In the genomic region with DNA sequence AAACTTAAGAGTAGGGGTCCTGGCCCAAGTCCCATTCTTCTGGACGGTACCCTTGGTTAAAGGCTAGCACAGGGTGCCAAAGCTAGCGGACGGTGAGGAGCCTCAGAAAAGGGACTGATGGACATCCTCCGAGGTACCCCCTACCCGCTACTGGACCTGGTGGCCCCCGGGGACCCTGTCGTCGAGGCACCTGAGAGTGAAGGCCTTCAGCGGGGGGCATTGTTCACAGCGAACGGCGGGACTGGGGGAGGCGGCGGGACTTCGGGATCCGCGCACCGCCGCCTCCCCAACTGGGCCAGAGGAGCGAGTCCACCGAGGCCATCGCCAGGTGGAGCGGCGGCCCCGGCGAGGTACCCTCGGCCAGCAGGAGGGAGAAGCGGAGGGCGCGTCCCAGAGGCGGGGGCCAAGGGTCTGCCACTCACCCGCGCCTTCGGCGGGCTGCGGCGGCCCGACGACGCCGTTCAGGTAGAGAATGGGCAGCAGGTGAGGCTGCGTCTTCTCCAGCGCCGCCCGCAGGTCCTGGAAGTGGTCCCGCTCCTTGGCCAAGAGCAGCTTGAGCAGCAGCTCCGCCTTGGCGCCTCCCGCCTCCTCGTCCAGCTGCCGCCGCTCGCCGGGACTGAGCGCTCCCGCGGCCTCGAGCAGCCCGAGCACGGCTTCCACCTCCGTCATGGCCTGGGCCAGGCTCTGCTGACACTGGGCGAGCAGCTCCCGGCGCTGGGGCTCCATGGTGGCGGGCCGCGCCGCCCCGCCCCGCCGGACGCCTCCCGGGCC, we compare ENCODE assay signal across 1 cellular context.
TF ChIP-seq lines count a peak whose summit lies in the region.

No MANE protein-coding gene starts in this region.

TF ChIP-seq in HEK293, 187 proteins besides CTCF, POLR2A, EP300 and RAD21 (continued from another document and continues in another):
- TF ChIP-seq, protein P1, sequence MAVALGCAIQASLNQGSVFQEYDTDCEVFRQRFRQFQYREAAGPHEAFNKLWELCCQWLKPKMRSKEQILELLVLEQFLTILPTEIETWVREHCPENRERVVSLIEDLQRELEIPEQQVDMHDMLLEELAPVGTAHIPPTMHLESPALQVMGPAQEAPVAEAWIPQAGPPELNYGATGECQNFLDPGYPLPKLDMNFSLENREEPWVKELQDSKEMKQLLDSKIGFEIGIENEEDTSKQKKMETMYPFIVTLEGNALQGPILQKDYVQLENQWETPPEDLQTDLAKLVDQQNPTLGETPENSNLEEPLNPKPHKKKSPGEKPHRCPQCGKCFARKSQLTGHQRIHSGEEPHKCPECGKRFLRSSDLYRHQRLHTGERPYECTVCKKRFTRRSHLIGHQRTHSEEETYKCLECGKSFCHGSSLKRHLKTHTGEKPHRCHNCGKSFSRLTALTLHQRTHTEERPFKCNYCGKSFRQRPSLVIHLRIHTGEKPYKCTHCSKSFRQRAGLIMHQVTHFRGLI (tag by site-specific recombination; IDR thresholded peaks at IDR 0.05), result no peak
- TF ChIP-seq KLF7 (tag by site-specific recombination; IDR thresholded peaks at IDR 0.05; ENCODE audit: borderline replicate concordance) (no peak), HOXC10 (CRISPR knock-in tag; IDR thresholded peaks at IDR 0.05) (no peak), YY1 (tag by site-specific recombination; IDR thresholded peaks at IDR 0.05) (no peak), ZNF394 (tag by site-specific recombination; IDR thresholded peaks at IDR 0.05; ENCODE audit: borderline replicate concordance) (peak; percentile 33; the same call in 1 of the 2 replicates), ZNF521 (tag by site-specific recombination; IDR thresholded peaks at IDR 0.05) (no peak), ZNF112 (tag by site-specific recombination; IDR thresholded peaks at IDR 0.05) (no peak), ZNF529 (tag by site-specific recombination; IDR thresholded peaks at IDR 0.05; ENCODE audit: insufficient replicate concordance) (no peak), ZNF302 (tag by site-specific recombination; IDR thresholded peaks at IDR 0.05; ENCODE audit: low read depth) (no peak), SCRT2 (tag by site-specific recombination; IDR thresholded peaks at IDR 0.05) (no peak), ZNF426 (tag by site-specific recombination; IDR thresholded peaks at IDR 0.05) (no peak), ZNF707 (tag by site-specific recombination; IDR thresholded peaks at IDR 0.05) (no peak), GLIS2 (tag by site-specific recombination; IDR thresholded peaks at IDR 0.05) (peak; percentile 37), ZNF155 (tag by site-specific recombination; IDR thresholded peaks at IDR 0.05) (no peak), ZNF747 (tag by site-specific recombination; IDR thresholded peaks at IDR 0.05) (no peak), ZNF777 (tag by site-specific recombination; IDR thresholded peaks at IDR 0.05; ENCODE audit: borderline replicate concordance) (peak; percentile 54; the same call in 1 of the 2 replicates), YY2 (tag by site-specific recombination; IDR thresholded peaks at IDR 0.05) (no peak), ZNF501 (tag by site-specific recombination; IDR thresholded peaks at IDR 0.05) (peak; percentile 50; the same call in 1 of the 2 replicates), PRDM1 (tag by site-specific recombination; IDR thresholded peaks at IDR 0.05) (no peak), ZSCAN30 (tag by site-specific recombination; IDR thresholded peaks at IDR 0.05) (no peak), ZBTB17 (tag by site-specific recombination; IDR thresholded peaks at IDR 0.05) (no peak), ZNF626 (tag by site-specific recombination; IDR thresholded peaks at IDR 0.05) (no peak), ZNF184 (tag by site-specific recombination; IDR thresholded peaks at IDR 0.05) (no peak), ZNF10 (tag by site-specific recombination; IDR thresholded peaks at IDR 0.05) (no peak), SCRT1 (tag by site-specific recombination; IDR thresholded peaks at IDR 0.05; ENCODE audit: borderline replicate concordance) (no peak), GFI1B (tag by site-specific recombination; IDR thresholded peaks at IDR 0.05) (no peak), ZBTB7A (tag by site-specific recombination; IDR thresholded peaks at IDR 0.05; ENCODE audit: low read depth) (no peak), ZNF24 (tag by site-specific recombination; IDR thresholded peaks at IDR 0.05) (no peak), ZNF214 (tag by site-specific recombination; IDR thresholded peaks at IDR 0.05; ENCODE audit: borderline replicate concordance) (no peak), ZNF677 (tag by site-specific recombination; IDR thresholded peaks at IDR 0.05) (no peak), WT1 (tag by site-specific recombination; IDR thresholded peaks at IDR 0.05) (no peak), KLF1 (tag by site-specific recombination; IDR thresholded peaks at IDR 0.05) (no peak), ZNF324 (tag by site-specific recombination; IDR thresholded peaks at IDR 0.05) (no peak), ZBTB20 (tag by site-specific recombination; IDR thresholded peaks at IDR 0.05) (peak; percentile 48; the same call in 1 of the 2 replicates), ZBTB1 (tag by site-specific recombination; IDR thresholded peaks at IDR 0.05) (no peak), ZNF211 (tag by site-specific recombination; IDR thresholded peaks at IDR 0.05; ENCODE audit: low read depth) (no peak)
- TF ChIP-seq, protein P2, sequence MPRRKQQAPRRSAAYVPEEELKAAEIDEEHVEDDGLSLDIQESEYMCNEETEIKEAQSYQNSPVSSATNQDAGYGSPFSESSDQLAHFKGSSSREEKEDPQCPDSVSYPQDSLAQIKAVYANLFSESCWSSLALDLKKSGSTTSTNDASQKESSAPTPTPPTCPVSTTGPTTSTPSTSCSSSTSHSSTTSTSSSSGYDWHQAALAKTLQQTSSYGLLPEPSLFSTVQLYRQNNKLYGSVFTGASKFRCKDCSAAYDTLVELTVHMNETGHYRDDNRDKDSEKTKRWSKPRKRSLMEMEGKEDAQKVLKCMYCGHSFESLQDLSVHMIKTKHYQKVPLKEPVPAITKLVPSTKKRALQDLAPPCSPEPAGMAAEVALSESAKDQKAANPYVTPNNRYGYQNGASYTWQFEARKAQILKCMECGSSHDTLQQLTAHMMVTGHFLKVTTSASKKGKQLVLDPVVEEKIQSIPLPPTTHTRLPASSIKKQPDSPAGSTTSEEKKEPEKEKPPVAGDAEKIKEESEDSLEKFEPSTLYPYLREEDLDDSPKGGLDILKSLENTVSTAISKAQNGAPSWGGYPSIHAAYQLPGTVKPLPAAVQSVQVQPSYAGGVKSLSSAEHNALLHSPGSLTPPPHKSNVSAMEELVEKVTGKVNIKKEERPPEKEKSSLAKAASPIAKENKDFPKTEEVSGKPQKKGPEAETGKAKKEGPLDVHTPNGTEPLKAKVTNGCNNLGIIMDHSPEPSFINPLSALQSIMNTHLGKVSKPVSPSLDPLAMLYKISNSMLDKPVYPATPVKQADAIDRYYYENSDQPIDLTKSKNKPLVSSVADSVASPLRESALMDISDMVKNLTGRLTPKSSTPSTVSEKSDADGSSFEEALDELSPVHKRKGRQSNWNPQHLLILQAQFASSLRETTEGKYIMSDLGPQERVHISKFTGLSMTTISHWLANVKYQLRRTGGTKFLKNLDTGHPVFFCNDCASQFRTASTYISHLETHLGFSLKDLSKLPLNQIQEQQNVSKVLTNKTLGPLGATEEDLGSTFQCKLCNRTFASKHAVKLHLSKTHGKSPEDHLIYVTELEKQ (tag by site-specific recombination; IDR thresholded peaks at IDR 0.05; ENCODE audit: borderline replicate concordance), result no peak
- TF ChIP-seq, protein P3, sequence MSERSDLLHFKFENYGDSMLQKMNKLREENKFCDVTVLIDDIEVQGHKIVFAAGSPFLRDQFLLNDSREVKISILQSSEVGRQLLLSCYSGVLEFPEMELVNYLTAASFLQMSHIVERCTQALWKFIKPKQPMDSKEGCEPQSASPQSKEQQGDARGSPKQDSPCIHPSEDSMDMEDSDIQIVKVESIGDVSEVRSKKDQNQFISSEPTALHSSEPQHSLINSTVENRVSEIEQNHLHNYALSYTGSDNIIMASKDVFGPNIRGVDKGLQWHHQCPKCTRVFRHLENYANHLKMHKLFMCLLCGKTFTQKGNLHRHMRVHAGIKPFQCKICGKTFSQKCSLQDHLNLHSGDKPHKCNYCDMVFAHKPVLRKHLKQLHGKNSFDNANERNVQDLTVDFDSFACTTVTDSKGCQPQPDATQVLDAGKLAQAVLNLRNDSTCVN (tag by site-specific recombination; optimal IDR thresholded peaks at IDR 0.05), result peak; percentile 92
- TF ChIP-seq, protein P4, sequence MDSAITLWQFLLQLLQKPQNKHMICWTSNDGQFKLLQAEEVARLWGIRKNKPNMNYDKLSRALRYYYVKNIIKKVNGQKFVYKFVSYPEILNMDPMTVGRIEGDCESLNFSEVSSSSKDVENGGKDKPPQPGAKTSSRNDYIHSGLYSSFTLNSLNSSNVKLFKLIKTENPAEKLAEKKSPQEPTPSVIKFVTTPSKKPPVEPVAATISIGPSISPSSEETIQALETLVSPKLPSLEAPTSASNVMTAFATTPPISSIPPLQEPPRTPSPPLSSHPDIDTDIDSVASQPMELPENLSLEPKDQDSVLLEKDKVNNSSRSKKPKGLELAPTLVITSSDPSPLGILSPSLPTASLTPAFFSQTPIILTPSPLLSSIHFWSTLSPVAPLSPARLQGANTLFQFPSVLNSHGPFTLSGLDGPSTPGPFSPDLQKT (IDR thresholded peaks at IDR 0.05; ENCODE audit: borderline replicate concordance, low read depth, low read length), result no peak
- TF ChIP-seq, protein P5, sequence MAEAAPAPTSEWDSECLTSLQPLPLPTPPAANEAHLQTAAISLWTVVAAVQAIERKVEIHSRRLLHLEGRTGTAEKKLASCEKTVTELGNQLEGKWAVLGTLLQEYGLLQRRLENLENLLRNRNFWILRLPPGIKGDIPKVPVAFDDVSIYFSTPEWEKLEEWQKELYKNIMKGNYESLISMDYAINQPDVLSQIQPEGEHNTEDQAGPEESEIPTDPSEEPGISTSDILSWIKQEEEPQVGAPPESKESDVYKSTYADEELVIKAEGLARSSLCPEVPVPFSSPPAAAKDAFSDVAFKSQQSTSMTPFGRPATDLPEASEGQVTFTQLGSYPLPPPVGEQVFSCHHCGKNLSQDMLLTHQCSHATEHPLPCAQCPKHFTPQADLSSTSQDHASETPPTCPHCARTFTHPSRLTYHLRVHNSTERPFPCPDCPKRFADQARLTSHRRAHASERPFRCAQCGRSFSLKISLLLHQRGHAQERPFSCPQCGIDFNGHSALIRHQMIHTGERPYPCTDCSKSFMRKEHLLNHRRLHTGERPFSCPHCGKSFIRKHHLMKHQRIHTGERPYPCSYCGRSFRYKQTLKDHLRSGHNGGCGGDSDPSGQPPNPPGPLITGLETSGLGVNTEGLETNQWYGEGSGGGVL (tag by site-specific recombination; IDR thresholded peaks at IDR 0.05), result 0 out of 2 replicates have a peak, but pooled peaks have one; percentile 21
- TF ChIP-seq, protein P6, sequence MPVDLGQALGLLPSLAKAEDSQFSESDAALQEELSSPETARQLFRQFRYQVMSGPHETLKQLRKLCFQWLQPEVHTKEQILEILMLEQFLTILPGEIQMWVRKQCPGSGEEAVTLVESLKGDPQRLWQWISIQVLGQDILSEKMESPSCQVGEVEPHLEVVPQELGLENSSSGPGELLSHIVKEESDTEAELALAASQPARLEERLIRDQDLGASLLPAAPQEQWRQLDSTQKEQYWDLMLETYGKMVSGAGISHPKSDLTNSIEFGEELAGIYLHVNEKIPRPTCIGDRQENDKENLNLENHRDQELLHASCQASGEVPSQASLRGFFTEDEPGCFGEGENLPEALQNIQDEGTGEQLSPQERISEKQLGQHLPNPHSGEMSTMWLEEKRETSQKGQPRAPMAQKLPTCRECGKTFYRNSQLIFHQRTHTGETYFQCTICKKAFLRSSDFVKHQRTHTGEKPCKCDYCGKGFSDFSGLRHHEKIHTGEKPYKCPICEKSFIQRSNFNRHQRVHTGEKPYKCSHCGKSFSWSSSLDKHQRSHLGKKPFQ (tag by site-specific recombination; IDR thresholded peaks at IDR 0.05), result no peak
- TF ChIP-seq, protein P7, sequence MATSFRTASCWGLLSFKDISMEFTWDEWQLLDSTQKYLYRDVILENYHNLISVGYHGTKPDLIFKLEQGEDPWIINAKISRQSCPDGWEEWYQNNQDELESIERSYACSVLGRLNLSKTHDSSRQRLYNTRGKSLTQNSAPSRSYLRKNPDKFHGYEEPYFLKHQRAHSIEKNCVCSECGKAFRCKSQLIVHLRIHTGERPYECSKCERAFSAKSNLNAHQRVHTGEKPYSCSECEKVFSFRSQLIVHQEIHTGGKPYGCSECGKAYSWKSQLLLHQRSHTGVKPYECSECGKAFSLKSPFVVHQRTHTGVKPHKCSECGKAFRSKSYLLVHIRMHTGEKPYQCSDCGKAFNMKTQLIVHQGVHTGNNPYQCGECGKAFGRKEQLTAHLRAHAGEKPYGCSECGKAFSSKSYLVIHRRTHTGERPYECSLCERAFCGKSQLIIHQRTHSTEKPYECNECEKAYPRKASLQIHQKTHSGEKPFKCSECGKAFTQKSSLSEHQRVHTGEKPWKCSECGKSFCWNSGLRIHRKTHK (tag by site-specific recombination; IDR thresholded peaks at IDR 0.05), result no peak
- TF ChIP-seq, protein P8, sequence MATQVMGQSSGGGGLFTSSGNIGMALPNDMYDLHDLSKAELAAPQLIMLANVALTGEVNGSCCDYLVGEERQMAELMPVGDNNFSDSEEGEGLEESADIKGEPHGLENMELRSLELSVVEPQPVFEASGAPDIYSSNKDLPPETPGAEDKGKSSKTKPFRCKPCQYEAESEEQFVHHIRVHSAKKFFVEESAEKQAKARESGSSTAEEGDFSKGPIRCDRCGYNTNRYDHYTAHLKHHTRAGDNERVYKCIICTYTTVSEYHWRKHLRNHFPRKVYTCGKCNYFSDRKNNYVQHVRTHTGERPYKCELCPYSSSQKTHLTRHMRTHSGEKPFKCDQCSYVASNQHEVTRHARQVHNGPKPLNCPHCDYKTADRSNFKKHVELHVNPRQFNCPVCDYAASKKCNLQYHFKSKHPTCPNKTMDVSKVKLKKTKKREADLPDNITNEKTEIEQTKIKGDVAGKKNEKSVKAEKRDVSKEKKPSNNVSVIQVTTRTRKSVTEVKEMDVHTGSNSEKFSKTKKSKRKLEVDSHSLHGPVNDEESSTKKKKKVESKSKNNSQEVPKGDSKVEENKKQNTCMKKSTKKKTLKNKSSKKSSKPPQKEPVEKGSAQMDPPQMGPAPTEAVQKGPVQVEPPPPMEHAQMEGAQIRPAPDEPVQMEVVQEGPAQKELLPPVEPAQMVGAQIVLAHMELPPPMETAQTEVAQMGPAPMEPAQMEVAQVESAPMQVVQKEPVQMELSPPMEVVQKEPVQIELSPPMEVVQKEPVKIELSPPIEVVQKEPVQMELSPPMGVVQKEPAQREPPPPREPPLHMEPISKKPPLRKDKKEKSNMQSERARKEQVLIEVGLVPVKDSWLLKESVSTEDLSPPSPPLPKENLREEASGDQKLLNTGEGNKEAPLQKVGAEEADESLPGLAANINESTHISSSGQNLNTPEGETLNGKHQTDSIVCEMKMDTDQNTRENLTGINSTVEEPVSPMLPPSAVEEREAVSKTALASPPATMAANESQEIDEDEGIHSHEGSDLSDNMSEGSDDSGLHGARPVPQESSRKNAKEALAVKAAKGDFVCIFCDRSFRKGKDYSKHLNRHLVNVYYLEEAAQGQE (tag by site-specific recombination; IDR thresholded peaks at IDR 0.05), result no peak
- TF ChIP-seq, protein P9, sequence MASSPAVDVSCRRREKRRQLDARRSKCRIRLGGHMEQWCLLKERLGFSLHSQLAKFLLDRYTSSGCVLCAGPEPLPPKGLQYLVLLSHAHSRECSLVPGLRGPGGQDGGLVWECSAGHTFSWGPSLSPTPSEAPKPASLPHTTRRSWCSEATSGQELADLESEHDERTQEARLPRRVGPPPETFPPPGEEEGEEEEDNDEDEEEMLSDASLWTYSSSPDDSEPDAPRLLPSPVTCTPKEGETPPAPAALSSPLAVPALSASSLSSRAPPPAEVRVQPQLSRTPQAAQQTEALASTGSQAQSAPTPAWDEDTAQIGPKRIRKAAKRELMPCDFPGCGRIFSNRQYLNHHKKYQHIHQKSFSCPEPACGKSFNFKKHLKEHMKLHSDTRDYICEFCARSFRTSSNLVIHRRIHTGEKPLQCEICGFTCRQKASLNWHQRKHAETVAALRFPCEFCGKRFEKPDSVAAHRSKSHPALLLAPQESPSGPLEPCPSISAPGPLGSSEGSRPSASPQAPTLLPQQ (tag by site-specific recombination; IDR thresholded peaks at IDR 0.05), result peak; percentile 19; the same call in 1 of the 2 replicates
